ENCODE assay signal across 8 cellular contexts in the genomic region with DNA sequence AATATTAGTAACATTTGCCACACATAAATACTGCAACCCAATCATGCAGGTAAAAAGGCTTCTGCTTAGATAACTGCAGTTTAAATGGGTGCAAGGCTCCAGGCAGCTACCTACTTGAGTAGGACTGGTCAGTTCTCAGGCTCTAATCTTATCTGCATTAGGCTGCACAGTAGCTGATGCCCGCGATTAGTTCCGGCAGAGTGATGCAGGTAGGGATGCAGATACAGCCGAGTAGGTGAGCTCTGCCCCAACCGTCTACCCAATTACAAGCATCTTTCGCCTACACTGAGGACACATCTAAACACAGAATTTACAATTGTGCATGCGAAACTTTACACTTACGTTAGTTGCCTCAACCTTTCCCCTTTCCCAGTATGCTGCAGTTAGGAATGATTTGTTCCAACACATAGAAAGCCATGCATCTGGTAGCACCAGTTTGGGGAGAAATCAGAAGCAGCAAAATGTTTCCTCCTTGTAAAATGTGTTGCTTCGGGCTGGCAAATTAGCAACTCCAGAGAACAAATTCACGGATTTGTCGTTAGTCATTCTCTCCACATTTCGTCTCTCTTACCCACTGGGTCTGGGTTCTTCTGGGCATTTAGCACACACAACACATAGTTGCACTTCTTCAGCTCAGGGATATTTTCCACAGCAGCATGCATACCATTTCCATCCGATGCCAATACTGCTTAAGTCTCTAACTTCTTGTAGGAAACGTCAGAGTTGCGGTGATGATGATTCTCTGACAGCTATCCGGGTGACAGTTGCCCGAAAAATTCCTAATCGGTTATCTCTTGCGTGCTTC. TPM values are rescaled to one million over a fixed set of nuclear protein-coding genes. Genes with fewer than 3 reads are reported as not detected.
DNase-seq lines count a peak whose midpoint lies in the region; ATAC-seq, FAIRE-seq and TF ChIP-seq lines count a peak whose summit lies in the region.

No MANE protein-coding gene starts in this region.

- no peaks in the 10 kb centered on the region for H3K36me3 ChIP-seq in effector memory CD4-positive, alpha-beta T cell (ENCODE audit: control insufficient read depth, insufficient read depth, low read length)

- POLR2A ChIA-PET in AG04450 (lab: Yijun Ruan, JAX) = interaction anchor here (0.6 kb wide), 1 partner anchor 1442 kb away, joined by 4 read pairs; no protein-coding TSS in a partner anchor

- CTCF ChIA-PET in AG04450 (lab: Charles Lee) = interaction anchor here (1.6 kb wide), 1 partner anchor 611 kb away, joined by 10 read pairs; no protein-coding TSS in a partner anchor

- H3K27ac ChIP-seq in AG04450 (ENCODE audit: low read depth, low read length) = peak overlapping the region; percentile 43
- no peak overlapping the region for H3K27ac ChIP-seq in effector memory CD4-positive, alpha-beta T cell (ENCODE audit: insufficient read depth, low read length, poor library complexity, severe bottlenecking)

- H3K36me3 Mint-ChIP-seq in naive B cell = peaks cover 7 to 11% of the 10 kb centered on the region in 2 donors

- H3K4me3 ChIP-seq in AG04450 (ENCODE audit: low read depth, low read length) = peak overlapping the region; percentile 80
- peak overlapping the region; percentile 94 for H3K4me3 ChIP-seq in effector memory CD4-positive, alpha-beta T cell (ENCODE audit: insufficient read depth, low read depth, low read length, poor library complexity, severe bottlenecking)

- H3K27ac Mint-ChIP-seq in naive B cell = no peak overlapping the region

- no peaks in the 10 kb centered on the region for H3K27me3 Mint-ChIP-seq in naive B cell

- FAIRE-seq in RCC 7860 (lab: Jason Lieb, UNC) = no peak

- peaks cover 20 to 34% (median 23%) of the 10 kb centered on the region in 3 donors for H3K4me1 Mint-ChIP-seq in naive B cell

- DNase-seq in AG04450 (ENCODE audit: low read depth, low spot score) (no peak), NCI-H146 (lab: John Stamatoyannopoulos, UW) (peak; percentile 72), naive B cell (peak; percentile 15), RCC 7860 (ENCODE audit: low spot score) (no peak)
- no peak for DNase-seq in effector memory CD4-positive, alpha-beta T cell
- DNase-seq in stimulated activated CD4-positive, alpha-beta T cell treated with anti-CD3 and anti-CD28 coated beads, Interleukin-15, amount 100 ng/mL, for 24 hours = no peak

- no peak overlapping the region for H3K4me3 Mint-ChIP-seq in naive B cell

- no peaks in the 10 kb centered on the region for H3K27me3 ChIP-seq in AG04450 (ENCODE audit: control insufficient read depth, insufficient read depth, low read length)
- no peaks in the 10 kb centered on the region for H3K27me3 ChIP-seq in effector memory CD4-positive, alpha-beta T cell (replicated peaks; ENCODE audit: control insufficient read depth, insufficient read depth, low read length, poor library complexity, severe bottlenecking)

- peaks cover 3% of the 10 kb centered on the region; the same call in 1 of the 2 replicates for H3K9me3 ChIP-seq in AG04450 (ENCODE audit: control insufficient read depth, insufficient read depth, low read length)
- no peaks in the 10 kb centered on the region for H3K9me3 ChIP-seq in effector memory CD4-positive, alpha-beta T cell (ENCODE audit: control insufficient read depth, low read length)

- H3K9me3 Mint-ChIP-seq in naive B cell = peaks cover 0 to 2% (median 0%) of the 10 kb centered on the region in 7 donors

- H3K4me1 ChIP-seq in effector memory CD4-positive, alpha-beta T cell (ENCODE audit: control insufficient read depth, insufficient read depth, low read length, poor library complexity, severe bottlenecking) = no peaks in the 10 kb centered on the region

- TF ChIP-seq CTCF in AG04450 (IDR thresholded peaks at IDR 0.05; ENCODE audit: low read depth, low read length) = no peak

- peak; percentile 8 for ATAC-seq in GM19395 (IDR thresholded peaks at IDR 0.05; ENCODE audit: unreplicated experiment)
- peak; percentile 1 to 3 for ATAC-seq in naive B cell (ENCODE audit: low read depth in 2 of 2)
- ATAC-seq in GM18858 (IDR thresholded peaks at IDR 0.05; ENCODE audit: unreplicated experiment) = no peak

RNA-seq across cellular contexts. Expression of a gene that starts 0.5 kb away (rescaled TPM):
- polyA plus RNA-seq in AG04450 (2011; rRNA removed) (2.2 and 3.3 TPM in 2 replicates), naive B cell (ENCODE audit: low read depth in 6 of 6) (10 to 100 TPM; 49.9 to 70.2 (median 57.2) TPM)
- 9.2 and 12.6 TPM in 2 replicates for polyA minus RNA-seq in AG04450 (2011; rRNA and poly(A)+ RNA removed)

Comparison
In these comparisons a context has a peak if more than half of its experiments do, and no peak if none do; other contexts are left out.
1. DNase-seq: peak in NCI-H146 (single experiment) and naive B cell (single experiment); none in AG04450 (single experiment), effector memory CD4-positive, alpha-beta T cell (0 of 3), RCC 7860 (single experiment) and stimulated activated CD4-positive, alpha-beta T cell treated with anti-CD3 and anti-CD28 coated beads, Interleukin-15, amount 100 ng/mL, for 24 hours (single experiment).
2. RNA of a gene that starts 0.5 kb away (polyA plus RNA-seq): 49.9 to 70.2 TPM in naive B cell; 2.2 to 3.3 TPM in AG04450; every median in the first group is over 10 times any median in the second.